8 cellular contexts compared by ENCODE assay signal in genomic region chr18:23689616-23690504, GRCh38. TPM values are rescaled to one million over a fixed set of nuclear protein-coding genes. Genes with fewer than 3 reads are reported as not detected.
A peak's percentile ranks its signal among the peaks of the same experiment; 100 is the strongest.
DNase-seq lines count a peak whose midpoint lies in the region; ATAC-seq and TF ChIP-seq lines count a peak whose summit lies in the region.

No MANE protein-coding gene starts in this region.

- H3K9ac ChIP-seq in HUES48 (ENCODE audit: low read depth, low read length), result no peak overlapping the region

- no peak for TF ChIP-seq CTCF in ascending aorta (IDR thresholded peaks at IDR 0.05)

- no peaks in the 10 kb centered on the region for H3K9me3 ChIP-seq in HUES48 (ENCODE audit: control insufficient read depth, insufficient read depth, low read length)
- no peaks in the 10 kb centered on the region for H3K9me3 ChIP-seq in ascending aorta

- intact Hi-C loops in ascending aorta (cut with DNase I), result no loop called here

- no peak for ATAC-seq in GM21619 (IDR thresholded peaks at IDR 0.05; ENCODE audit: unreplicated experiment)
- ATAC-seq in GM19452 (IDR thresholded peaks at IDR 0.05; ENCODE audit: unreplicated experiment), result no peak

- H3K36me3 ChIP-seq in HUES48 (ENCODE audit: control insufficient read depth, insufficient read depth, low read length) (no peaks in the 10 kb centered on the region), ascending aorta (no peaks in the 10 kb centered on the region)

- peaks cover 34% of the 10 kb centered on the region for H3K27me3 ChIP-seq in HUES48 (ENCODE audit: control insufficient read depth, insufficient read depth, low read length)
- H3K27me3 ChIP-seq in ascending aorta, result no peaks in the 10 kb centered on the region

- no peak overlapping the region for H3K27ac ChIP-seq in HUES48 (ENCODE audit: low read depth, low read length)
- peak overlapping the region in 1 of 2 donors; percentile 2 for H3K27ac ChIP-seq in ascending aorta

- peak; percentile 62 for DNase-seq in COLO668 (lab: John Stamatoyannopoulos, UW; ENCODE audit: unreplicated experiment)
- DNase-seq in ascending aorta (ENCODE audit: low spot score in 2 of 2), result peak in 1 of 2 donors; percentile 60
- DNase-seq in islet precursor cell, result peak; percentile 73
- DNase-seq in stimulated activated CD4-positive, alpha-beta T cell treated with anti-CD3 and anti-CD28 coated beads, Interleukin-4, amount 100 ng/mL, for 1 hour, result peak; percentile 8
- no peak for DNase-seq in T1000 (lab: John Stamatoyannopoulos, UW)

- H3K4me1 ChIP-seq in HUES48 (ENCODE audit: control insufficient read depth, insufficient read depth, low read length) (peaks cover 9% of the 10 kb centered on the region), ascending aorta (peaks cover 0 to 5% of the 10 kb centered on the region in 2 donors)

- H3K4me3 ChIP-seq in HUES48 (ENCODE audit: low read depth, low read length) (peak overlapping the region; percentile 65), ascending aorta (peak overlapping the region; percentile 59 to 80)

RNA-seq across cellular contexts. Expression of gene LAMA3, which starts 0.6 kb away (rescaled TPM):
- 27.2 TPM for total RNA-seq in ascending aorta

RNA-seq across cellular contexts. Expression of gene ANKRD29, which starts 27.1 kb away (rescaled TPM):
- total RNA-seq in ascending aorta, result 118 TPM
